Comparison of ENCODE assay signal across 21 cellular contexts in genomic region chr17:6153416-6153815, GRCh38.
"Had no signal": no experiment of that assay in that cellular context is flagged by ENCODE, and none has a peak within 500 bp of the region (broad histone marks: within the 10 kb centered on the region; RNA-seq: fewer than 3 reads in every experiment).

No MANE protein-coding gene starts in this region.

- H3K27ac Mint-ChIP-seq: activated B cell treated with CpG ODN at 0.5 μM for 24 hours; activated naive CD4-positive, alpha-beta T cell treated with anti-CD3 and anti-CD28 coated beads, Interleukin-2, amount 50 U/mL, for 72 hours; activated T-cell treated with anti-CD3 and anti-CD28 coated beads, Interleukin-2, amount 50 U/mL, for 72 hours; immature natural killer cell; memory B cell; natural killer cell; T-helper 17 cell had no signal

- H3K36me3 ChIP-seq: esophagus squamous epithelium, heart left ventricle, ovary, prostate gland, transverse colon had no signal

- H3K27ac ChIP-seq: epithelial cell of prostate, esophagus squamous epithelium, heart left ventricle, ovary, prostate gland, transverse colon had no signal

- DNase-seq: activated B cell treated with CpG ODN at 0.5 μM for 24 hours; activated CD4-positive, alpha-beta T cell treated with anti-CD3 and anti-CD28 coated beads, Interleukin-2, amount 50 U/mL, for 4 hours; activated naive CD4-positive, alpha-beta T cell; activated T-cell treated with anti-CD3 and anti-CD28 coated beads for 4 hours; activated T-cell treated with anti-CD3 and anti-CD28 coated beads, Interleukin-2, amount 50 U/mL, for 72 hours; dermis blood vessel endothelial cell; effector CD4-positive, alpha-beta T cell; esophagus squamous epithelium; heart left ventricle; immature natural killer cell; natural killer cell; ovary; stimulated activated CD4-positive, alpha-beta T cell treated with anti-CD3 and anti-CD28 coated beads, Interleukin-15, amount 100 ng/mL, for 24 hours; stimulated activated naive CD4-positive, alpha-beta T cell; T-helper 17 cell; transverse colon had no signal

- H3K4me3 Mint-ChIP-seq: activated B cell treated with CpG ODN at 0.5 μM for 24 hours; activated T-cell treated with anti-CD3 and anti-CD28 coated beads, Interleukin-2, amount 50 U/mL, for 72 hours; central memory CD8-positive, alpha-beta T cell; immature natural killer cell; memory B cell; natural killer cell; T-helper 17 cell had no signal

- H3K36me3 Mint-ChIP-seq: activated naive CD4-positive, alpha-beta T cell treated with anti-CD3 and anti-CD28 coated beads, Interleukin-2, amount 50 U/mL, for 72 hours; immature natural killer cell; memory B cell; natural killer cell had no signal

- ATAC-seq: activated naive CD4-positive, alpha-beta T cell treated with anti-CD3 and anti-CD28 coated beads, Interleukin-2, amount 50 U/mL, for 72 hours; activated T-cell treated with anti-CD3 and anti-CD28 coated beads, Interleukin-2, amount 50 U/mL, for 72 hours; heart left ventricle; natural killer cell; T-helper 17 cell had no signal

- H3K9me3 Mint-ChIP-seq: central memory CD8-positive, alpha-beta T cell; immature natural killer cell; natural killer cell had no signal

- H3K27me3 ChIP-seq: ovary had no signal

- H3K4me1 ChIP-seq: esophagus squamous epithelium, heart left ventricle, prostate gland, transverse colon had no signal

- H3K9me3 ChIP-seq: esophagus squamous epithelium, heart left ventricle, ovary, prostate gland, transverse colon had no signal

- H3K4me1 Mint-ChIP-seq: activated B cell treated with CpG ODN at 0.5 μM for 24 hours; central memory CD8-positive, alpha-beta T cell; immature natural killer cell; memory B cell; natural killer cell; T-helper 17 cell had no signal

- H3K4me3 ChIP-seq: esophagus squamous epithelium, heart left ventricle, ovary, prostate gland, transverse colon had no signal
